Comparison of ENCODE assay signal across 11 cellular contexts in genomic region chr15:74799255-74799842, GRCh38. TPM values are rescaled to one million over a fixed set of nuclear protein-coding genes. Genes with fewer than 3 reads are reported as not detected.
DNase-seq lines count a peak whose midpoint lies in the region; ATAC-seq and TF ChIP-seq lines count a peak whose summit lies in the region.
"Had no signal": no experiment of that assay in that cellular context is flagged by ENCODE, and none has a peak within 500 bp of the region (broad histone marks: within the 10 kb centered on the region; RNA-seq: fewer than 3 reads in every experiment).

No MANE protein-coding gene starts in this region.

- H4K20me1 ChIP-seq in OCI-LY3 (ENCODE audit: insufficient read depth, low read length): peaks cover 96% of the 10 kb centered on the region

- peak overlapping the region; percentile 72 to 80 for H3K27ac ChIP-seq in right atrium auricular region
- peak overlapping the region; percentile 72 for H3K27ac ChIP-seq in OCI-LY3 (ENCODE audit: low read length)
- no peak overlapping the region for H3K27ac ChIP-seq in endodermal cell (ENCODE audit: low read depth, low read length)
- peak overlapping the region; percentile 54 for H3K27ac ChIP-seq in vagina

- H3K4me1 Mint-ChIP-seq in endodermal cell: peaks cover 3% of the 10 kb centered on the region

- no peaks in the 10 kb centered on the region for H3K27me3 Mint-ChIP-seq in endodermal cell (ENCODE audit: insufficient read depth)

- POLR2A ChIA-PET in HEK293T (lab: Yijun Ruan, JAX): interaction anchor here (0.6 to 0.8 kb wide), 3 partner anchors 10 to 40 kb away, joined by 3 read pairs; no protein-coding TSS in a partner anchor

- peaks cover 39% of the 10 kb centered on the region for H3K36me3 ChIP-seq in right atrium auricular region
- peaks cover 87% of the 10 kb centered on the region for H3K36me3 ChIP-seq in OCI-LY3 (replicated peaks; ENCODE audit: low read depth, low read length)
- H3K36me3 ChIP-seq in endodermal cell (ENCODE audit: control insufficient read depth, insufficient read depth, low read length): peaks cover 50% of the 10 kb centered on the region
- peaks cover 0 to 42% of the 10 kb centered on the region in 2 donors for H3K36me3 ChIP-seq in vagina

- H3K9ac ChIP-seq in OCI-LY3 (ENCODE audit: low read length) (peak overlapping the region; percentile 34; the same call in 1 of the 2 replicates), endodermal cell (ENCODE audit: extremely low read depth, low read length, poor library complexity, severe bottlenecking) (no peak overlapping the region)

- H3K4me3 ChIP-seq in right atrium auricular region (no peak overlapping the region), OCI-LY3 (ENCODE audit: low read length) (no peak overlapping the region), endodermal cell (ENCODE audit: low read length) (no peak overlapping the region), vagina (no peak overlapping the region)
- H3K4me3 ChIP-seq: coronary artery had no signal

- H3K36me3 Mint-ChIP-seq in endodermal cell (ENCODE audit: low read depth): peaks cover 35% of the 10 kb centered on the region

- H3K4me1 ChIP-seq in right atrium auricular region (peaks cover 0 to 42% of the 10 kb centered on the region in 2 donors), OCI-LY3 (ENCODE audit: low read length) (peaks cover 64% of the 10 kb centered on the region), endodermal cell (ENCODE audit: control insufficient read depth, insufficient read depth, low read length) (no peaks in the 10 kb centered on the region), vagina (peaks cover 36% of the 10 kb centered on the region)

- 93 to 96% methylated on average over 9 to 15 of the region's 16 CpGs for WGBS in endodermal cell (ENCODE audit: insufficient coverage in 1 of 2, insufficient read length in 1 of 2), 2 experiments

- peak overlapping the region; percentile 61 for H3K4me2 ChIP-seq in OCI-LY3 (ENCODE audit: low read length)

- H3K9me3 ChIP-seq in right atrium auricular region (no peaks in the 10 kb centered on the region), OCI-LY3 (ENCODE audit: insufficient read depth, low read length) (no peaks in the 10 kb centered on the region), endodermal cell (ENCODE audit: control insufficient read depth, low read length) (no peaks in the 10 kb centered on the region), vagina (no peaks in the 10 kb centered on the region)

- H3K27me3 ChIP-seq in right atrium auricular region: no peaks in the 10 kb centered on the region
- no peaks in the 10 kb centered on the region for H3K27me3 ChIP-seq in OCI-LY3 (ENCODE audit: low read depth, low read length)
- no peaks in the 10 kb centered on the region for H3K27me3 ChIP-seq in endodermal cell (ENCODE audit: control insufficient read depth, insufficient read depth, low read length, poor library complexity, severe bottlenecking)
- H3K27me3 ChIP-seq in vagina: no peaks in the 10 kb centered on the region

- H3K4me3 Mint-ChIP-seq in endodermal cell: no peak overlapping the region

- no peak for ATAC-seq in left ventricle myocardium superior
- no peak for ATAC-seq in HG02759 (IDR thresholded peaks at IDR 0.05; ENCODE audit: unreplicated experiment)

- intact Hi-C loops in left ventricle myocardium superior (cut with micrococcal nuclease): no loop called here
- intact Hi-C loops in vagina (cut with DNase I): no loop called here

- no peak for TF ChIP-seq POLR2A in vagina (IDR thresholded peaks at IDR 0.05)

- no peaks in the 10 kb centered on the region for H3K9me3 Mint-ChIP-seq in endodermal cell

- CTCF ChIA-PET in HEK293T (lab: Yijun Ruan, JAX): interaction anchor here (0.7 to 1.5 kb wide), 13 partner anchors 9 to 168 kb away, joined by 3 to 11 read pairs (median 4); partner anchors contain the start of gene CSK

- no peak for TF ChIP-seq CTCF in right atrium auricular region (IDR thresholded peaks at IDR 0.05)
- TF ChIP-seq CTCF in OCI-LY3 (IDR thresholded peaks at IDR 0.05; ENCODE audit: low read depth, low read length): peak; percentile 45
- TF ChIP-seq CTCF in endodermal cell (conservative IDR thresholded peaks at IDR 0.05): no peak
- TF ChIP-seq CTCF in vagina (IDR thresholded peaks at IDR 0.05): no peak

- DNase-seq in right atrium auricular region (ENCODE audit: low spot score) (no peak), left ventricle myocardium superior (no peak), endodermal cell (peak; percentile 61), vagina (ENCODE audit: extremely low spot score in 2 of 2) (no peak), HEK293T (ENCODE audit: extremely low spot score) (no peak)
- no peak for DNase-seq in stimulated activated CD4-positive, alpha-beta T cell treated with anti-CD3 and anti-CD28 coated beads, Interleukin-2, amount 100 ng/mL, for 48 hours

- no peak overlapping the region for H3K27ac Mint-ChIP-seq in endodermal cell

- H2AFZ ChIP-seq in OCI-LY3 (ENCODE audit: low read depth, low read length): no peak overlapping the region

- peaks cover 75% of the 10 kb centered on the region for H3K79me2 ChIP-seq in OCI-LY3 (ENCODE audit: low read length)

TF ChIP-seq in HEK293T, 16 proteins besides CTCF, POLR2A, EP300 and RAD21:
- TF ChIP-seq ARNT (IDR thresholded peaks at IDR 0.05) (no peak), TARDBP (IDR thresholded peaks at IDR 0.05) (no peak), PKNOX1 (IDR thresholded peaks at IDR 0.05) (no peak), SUZ12 (IDR thresholded peaks at IDR 0.05) (no peak), CTBP1 (IDR thresholded peaks at IDR 0.05; ENCODE audit: borderline replicate concordance) (no peak), FOXM1 (IDR thresholded peaks at IDR 0.05; ENCODE audit: borderline replicate concordance) (no peak), SP1 (IDR thresholded peaks at IDR 0.05) (no peak), LEF1 (IDR thresholded peaks at IDR 0.05; ENCODE audit: borderline replicate concordance) (no peak), ELF4 (IDR thresholded peaks at IDR 0.05) (no peak), NFRKB (IDR thresholded peaks at IDR 0.05) (no peak), L3MBTL2 (conservative IDR thresholded peaks at IDR 0.05) (no peak), FOXA1 (IDR thresholded peaks at IDR 0.05) (no peak), ZNF384 (IDR thresholded peaks at IDR 0.05) (no peak), HDGF (IDR thresholded peaks at IDR 0.05; ENCODE audit: borderline replicate concordance) (no peak), BHLHE40 (IDR thresholded peaks at IDR 0.05; ENCODE audit: borderline replicate concordance) (no peak), FOXK2 (IDR thresholded peaks at IDR 0.05) (no peak)

RNA-seq across cellular contexts. Expression of gene LMAN1L, which starts 13.3 kb away (rescaled TPM):
- total RNA-seq in right atrium auricular region (10 to 100 TPM; 13.8 to 88.7 TPM), left ventricle myocardium superior (23.5 TPM), endodermal cell (not detected), vagina (not detected)
- not detected for polyA plus RNA-seq in endodermal cell (2013, experiment 1 of 2)
- not detected for polyA plus RNA-seq in endodermal cell (2013, experiment 2 of 2)

RNA-seq across cellular contexts. Expression of gene CSK, which starts 17.5 kb away (rescaled TPM):
- total RNA-seq in right atrium auricular region (10 to 100 TPM; 25.6 to 26.8 TPM), left ventricle myocardium superior (45.8 TPM), endodermal cell (10 to 100 TPM; 64.3 to 68.5 TPM), vagina (26.3 TPM)
- 47.2 TPM for polyA plus RNA-seq in endodermal cell (2013, experiment 1 of 2)
- 45.1 TPM for polyA plus RNA-seq in endodermal cell (2013, experiment 2 of 2)

RNA-seq across cellular contexts. Expression of gene CPLX3, which starts 27.1 kb away (rescaled TPM):
- total RNA-seq in right atrium auricular region (10 to 100 TPM in 1 of 2 donors, 1 to 10 TPM in 1; 1.1 to 10.8 TPM), left ventricle myocardium superior (4.1 TPM), endodermal cell (not detected), vagina (not detected)
- polyA plus RNA-seq in endodermal cell (2013, experiment 1 of 2): 0.25 TPM
- 0.17 TPM for polyA plus RNA-seq in endodermal cell (2013, experiment 2 of 2)
- total RNA-seq: H4 had no signal

RNA-seq across cellular contexts. Expression of gene ULK3, which starts 43.6 kb away (rescaled TPM):
- total RNA-seq in right atrium auricular region (10 to 100 TPM; 38.1 to 42.9 TPM), left ventricle myocardium superior (47.5 TPM), endodermal cell (10 to 100 TPM; 33.9 to 36.2 TPM), vagina (75.9 TPM)
- 49.9 TPM for polyA plus RNA-seq in endodermal cell (2013, experiment 1 of 2)
- 32.5 TPM for polyA plus RNA-seq in endodermal cell (2013, experiment 2 of 2)

RNA-seq across cellular contexts. Expression of gene CYP1A2, which starts 50.7 kb away (rescaled TPM):
- not detected for total RNA-seq in right atrium auricular region
- not detected for total RNA-seq in left ventricle myocardium superior
- total RNA-seq in endodermal cell: not detected
- not detected for polyA plus RNA-seq in endodermal cell (2013, experiment 1 of 2)
- not detected for polyA plus RNA-seq in endodermal cell (2013, experiment 2 of 2)
- total RNA-seq in vagina: not detected
- total RNA-seq: H4, left colon had no signal

Comparison
In these comparisons a context has a peak if more than half of its experiments do, and no peak if none do; other contexts are left out.
1. RNA of gene LMAN1L, which starts 13.3 kb away (total RNA-seq): 13.8 to 88.7 TPM in right atrium auricular region and 23.5 TPM in left ventricle myocardium superior (single experiment); not detected in endodermal cell and not detected in vagina (single experiment); every median in the first group is over 10 times any median in the second.